Comparison of ENCODE assay signal across 9 cellular contexts in the genomic region with DNA sequence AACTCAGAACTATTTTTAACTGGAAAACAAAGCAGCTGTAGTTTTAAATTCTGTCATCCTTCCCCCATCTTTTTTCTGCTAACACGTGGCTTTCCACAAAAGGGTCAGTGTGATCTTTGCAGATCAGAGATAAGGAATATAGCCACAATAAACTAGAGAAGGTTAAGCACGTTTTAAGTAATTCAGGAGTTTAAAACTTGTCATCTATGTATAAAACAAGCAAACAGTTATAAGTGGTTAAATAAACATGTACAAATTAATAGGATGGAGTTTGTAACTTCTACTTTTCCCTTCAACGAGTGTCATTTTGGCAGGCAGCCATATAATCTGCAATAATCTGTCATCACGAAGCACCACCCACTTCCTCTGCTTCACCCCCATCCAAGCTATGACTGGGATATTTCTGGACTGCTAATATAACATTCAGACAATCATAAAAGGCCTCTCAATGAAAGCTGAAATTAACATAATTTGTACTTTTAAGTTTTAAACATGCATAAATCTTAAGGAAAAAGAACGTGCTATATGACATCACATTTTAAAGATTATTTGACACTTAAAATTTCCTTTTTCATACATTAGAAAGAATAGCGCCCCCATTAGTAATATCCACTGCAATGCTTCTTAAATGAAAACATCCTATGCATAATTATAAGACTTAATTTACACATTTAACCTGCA. TPM values are rescaled to one million over a fixed set of nuclear protein-coding genes. Genes with fewer than 3 reads are reported as not detected.
DNase-seq lines count a peak whose midpoint lies in the region; ATAC-seq and TF ChIP-seq lines count a peak whose summit lies in the region.
"Had no signal": no experiment of that assay in that cellular context is flagged by ENCODE, and none has a peak within 500 bp of the region (broad histone marks: within the 10 kb centered on the region; RNA-seq: fewer than 3 reads in every experiment).

No MANE protein-coding gene starts in this region.

- H3K9me2 ChIP-seq in PC-3 (replicated peaks; ENCODE audit: low read length): no peaks in the 10 kb centered on the region

- peak overlapping the region; percentile 85 for H3K27ac Mint-ChIP-seq in activated naive CD8-positive, alpha-beta T cell treated with anti-CD3 and anti-CD28 coated beads, Interleukin-2, amount 10 ng/mL, durations not matched to agents 7 days and 5 days

- no peaks in the 10 kb centered on the region for H3K27me3 ChIP-seq in PC-3 (ENCODE audit: low read length)
- H3K27me3 ChIP-seq: tibial nerve had no signal

- H3K4me1 Mint-ChIP-seq in activated naive CD8-positive, alpha-beta T cell treated with anti-CD3 and anti-CD28 coated beads, Interleukin-2, amount 10 ng/mL, durations not matched to agents 7 days and 5 days: peaks cover 29% of the 10 kb centered on the region

- H3K36me3 ChIP-seq in PC-3 (ENCODE audit: low read depth, low read length): no peaks in the 10 kb centered on the region

- POLR2A ChIA-PET in PC-3 (lab: Charles Lee; ENCODE audit: unreplicated experiment): no interaction called here
- POLR2A ChIA-PET in activated naive CD8-positive, alpha-beta T cell treated with anti-CD3 and anti-CD28 coated beads, Interleukin-2, amount 10 ng/mL, durations not matched to agents 7 days and 5 days (lab: Charles Lee): interaction anchor here (4.1 to 4.9 kb wide), 2 partner anchors 16 to 19 kb away, joined by 22 to 30 read pairs; partner anchors contain the start of genes SUDS3 and TAOK3

- CTCF ChIA-PET in PC-3 (lab: Charles Lee): no interaction called here

- peaks cover 29% of the 10 kb centered on the region for H3K36me3 Mint-ChIP-seq in activated naive CD8-positive, alpha-beta T cell treated with anti-CD3 and anti-CD28 coated beads, Interleukin-2, amount 10 ng/mL, durations not matched to agents 7 days and 5 days

- H3K4me3 ChIP-seq in PC-3 (ENCODE audit: low read length): no peak overlapping the region
- H3K4me3 ChIP-seq: tibial nerve had no signal

- 0 out of 2 replicates have a peak overlapping the region, but pooled peaks have one; percentile 1 for H3K4me2 ChIP-seq in PC-3 (ENCODE audit: low read length)

- DNase-seq in NCI-H510A treated with DMSO at 0.1 percent for 48 hours (lab: John Stamatoyannopoulos, UW) (peak; percentile 32), NCI-H510A (lab: John Stamatoyannopoulos, UW) (no peak), PC-3 (peak; percentile 74), hepatic stellate cell (ENCODE audit: low spot score) (peak; percentile 71)
- DNase-seq in activated naive CD8-positive, alpha-beta T cell treated with anti-CD3 and anti-CD28 coated beads, Interleukin-2, amount 10 ng/mL, durations not matched to agents 7 days and 5 days: no peak
- peak; percentile 21 to 43 for DNase-seq in stimulated activated CD8-positive, alpha-beta memory T cell treated with anti-CD3 and anti-CD28 coated beads, Interleukin-7, amount 100 ng/mL, for 4 hours (ENCODE audit: low read depth in 2 of 2)

- peak overlapping the region; percentile 31 for H3K27ac ChIP-seq in PC-3 (ENCODE audit: low read length)

- H4K20me1 ChIP-seq in PC-3 (ENCODE audit: low read length): no peaks in the 10 kb centered on the region

- H3F3A ChIP-seq in PC-3 (ENCODE audit: low read length, unreplicated experiment): no peaks in the 10 kb centered on the region

- H3K79me2 ChIP-seq in PC-3 (ENCODE audit: low read length): peaks cover 27% of the 10 kb centered on the region

- H3K27me3 Mint-ChIP-seq in activated naive CD8-positive, alpha-beta T cell treated with anti-CD3 and anti-CD28 coated beads, Interleukin-2, amount 10 ng/mL, durations not matched to agents 7 days and 5 days: no peaks in the 10 kb centered on the region

- H3K4me3 Mint-ChIP-seq in activated naive CD8-positive, alpha-beta T cell treated with anti-CD3 and anti-CD28 coated beads, Interleukin-2, amount 10 ng/mL, durations not matched to agents 7 days and 5 days: peak overlapping the region; percentile 97

- no peaks in the 10 kb centered on the region for H3K9me3 ChIP-seq in PC-3 (ENCODE audit: low read length)
- H3K9me3 ChIP-seq: tibial nerve had no signal

- intact Hi-C loops in PC-3 (cut with micrococcal nuclease): no loop called here

- H3K9ac ChIP-seq in PC-3 (ENCODE audit: low read length): no peak overlapping the region

- peak overlapping the region; percentile 11; the same call in 1 of the 2 replicates for H2AFZ ChIP-seq in PC-3 (ENCODE audit: low read length)

- peaks cover 4% of the 10 kb centered on the region for H3K9me3 Mint-ChIP-seq in activated naive CD8-positive, alpha-beta T cell treated with anti-CD3 and anti-CD28 coated beads, Interleukin-2, amount 10 ng/mL, durations not matched to agents 7 days and 5 days

- H3K4me1 ChIP-seq in PC-3 (ENCODE audit: insufficient read depth, low read length): peaks cover 43% of the 10 kb centered on the region

- no TSS peak for BruUV-seq in PC-3 (replicated peaks; lab: Mats Ljungman, UMichigan)

- ATAC-seq in HG02759 (IDR thresholded peaks at IDR 0.05; ENCODE audit: unreplicated experiment) (peak; percentile 59), PC-3 (no peak), GM18870 (IDR thresholded peaks at IDR 0.05; ENCODE audit: unreplicated experiment) (no peak)
- ATAC-seq in activated naive CD8-positive, alpha-beta T cell treated with anti-CD3 and anti-CD28 coated beads, Interleukin-2, amount 10 ng/mL, durations not matched to agents 7 days and 5 days (ENCODE audit: low read depth): peak; percentile 80

- peak; percentile 55 for TF ChIP-seq CTCF in PC-3 (conservative IDR thresholded peaks at IDR 0.05; ENCODE audit: low read depth, low read length)

RNA-seq across cellular contexts. Expression of gene TAOK3, which starts 15.2 kb away (rescaled TPM):
- 15.9 and 27.9 TPM in 2 replicates for total RNA-seq in PC-3 (2014; rRNA removed)
- total RNA-seq in activated naive CD8-positive, alpha-beta T cell treated with anti-CD3 and anti-CD28 coated beads, Interleukin-2, amount 10 ng/mL, durations not matched to agents 7 days and 5 days: 10 to 100 TPM; 60.2 to 63.4 TPM

RNA-seq across cellular contexts. Expression of gene SUDS3, which starts 18.9 kb away (rescaled TPM):
- 57.4 and 62.8 TPM in 2 replicates for total RNA-seq in PC-3 (2014; rRNA removed)
- total RNA-seq in activated naive CD8-positive, alpha-beta T cell treated with anti-CD3 and anti-CD28 coated beads, Interleukin-2, amount 10 ng/mL, durations not matched to agents 7 days and 5 days: 10 to 100 TPM; 27.3 to 30.0 TPM

Comparison
In these comparisons a context has a peak if more than half of its experiments do, and no peak if none do; other contexts are left out.
1. DNase-seq: peak in NCI-H510A treated with DMSO at 0.1 percent for 48 hours (single experiment), PC-3 (single experiment), hepatic stellate cell (single experiment) and stimulated activated CD8-positive, alpha-beta memory T cell treated with anti-CD3 and anti-CD28 coated beads, Interleukin-7, amount 100 ng/mL, for 4 hours (2 of 2); none in NCI-H510A (single experiment) and activated naive CD8-positive, alpha-beta T cell treated with anti-CD3 and anti-CD28 coated beads, Interleukin-2, amount 10 ng/mL, durations not matched to agents 7 days and 5 days (single experiment).
2. ATAC-seq: peak in HG02759 (single experiment) and activated naive CD8-positive, alpha-beta T cell treated with anti-CD3 and anti-CD28 coated beads, Interleukin-2, amount 10 ng/mL, durations not matched to agents 7 days and 5 days (single experiment); none in PC-3 (single experiment) and GM18870 (single experiment).